ENCODE assay signal across 8 cellular contexts in the genomic region with DNA sequence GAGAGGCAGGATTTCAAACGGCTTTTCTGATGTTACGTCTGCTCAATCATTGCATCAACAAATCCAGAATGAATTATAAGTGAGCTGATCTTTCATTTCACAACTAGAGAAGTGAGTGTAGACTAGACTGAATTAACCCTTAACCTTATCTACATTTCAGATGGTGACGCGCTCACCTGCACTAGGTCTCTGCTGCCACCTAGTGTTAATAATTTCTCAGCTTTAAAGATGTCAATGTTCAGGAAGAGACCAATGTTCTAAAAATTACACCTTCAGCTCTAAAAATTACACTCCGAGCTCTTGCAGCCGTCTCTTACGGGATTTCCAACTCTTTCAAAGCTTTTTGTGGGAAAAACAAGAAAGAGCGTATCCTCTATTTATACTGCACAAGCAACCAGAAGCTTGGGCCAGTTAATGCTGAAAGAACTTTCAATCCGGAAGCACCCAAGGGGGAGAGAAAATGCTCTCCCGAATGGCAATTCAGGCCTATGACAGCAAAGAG.
DNase-seq lines count a peak whose midpoint lies in the region; ATAC-seq and TF ChIP-seq lines count a peak whose summit lies in the region.

No MANE protein-coding gene starts in this region.

- intact Hi-C loops in left lung (cut with DNase I): no loop called here

- no peaks in the 10 kb centered on the region for H3K9me3 ChIP-seq in left lung

- no peaks in the 10 kb centered on the region for H3K36me3 ChIP-seq in left lung

- no peaks in the 10 kb centered on the region for H3K27me3 ChIP-seq in left lung

- H3K4me1 ChIP-seq in left lung: peaks cover 0 to under 1% of the 10 kb centered on the region in 2 donors

- in situ Hi-C loops in T47D (cut with HindIII; ENCODE audit: low pct_unique_long_range_greater_than_20kb, low sequenced_read_pairs): no loop called here

- no peak overlapping the region for H3K4me3 ChIP-seq in left lung

- TF ChIP-seq CTCF in GM10266 (IDR thresholded peaks at IDR 0.05; ENCODE audit: control insufficient read depth, insufficient read depth, low read depth, missing control alignments) (peak; percentile 69), left lung (IDR thresholded peaks at IDR 0.05) (peak; percentile 65)

- ATAC-seq in HG03095 (IDR thresholded peaks at IDR 0.05; ENCODE audit: unreplicated experiment) (peak; percentile 72), left lung (peak; percentile 89)

- DNase-seq in AML-193 (lab: John Stamatoyannopoulos, UW): peak; percentile 41 to 42
- peak; percentile 68 for DNase-seq in GM10266 (ENCODE audit: extremely low spot score)
- peak; percentile 62 for DNase-seq in NCI-H510A treated with DMSO at 0.1 percent for 48 hours (lab: John Stamatoyannopoulos, UW)
- DNase-seq in T47D (ENCODE audit: low read depth in 1 of 2, low spot score in 1 of 2): peak; percentile 41 to 60
- no peak for DNase-seq in left lung
- DNase-seq in NCI-H226: no peak
- DNase-seq in activated T-cell treated with anti-CD3 and anti-CD28 coated beads, Interleukin-2, amount 50 U/mL, for 1 hour: no peak

- no peak overlapping the region for H3K27ac ChIP-seq in left lung

Comparison
In these comparisons a context has a peak if more than half of its experiments do, and no peak if none do; other contexts are left out.
1. DNase-seq: peak in AML-193 (2 of 2), GM10266 (single experiment), NCI-H510A treated with DMSO at 0.1 percent for 48 hours (single experiment) and T47D (2 of 2); none in left lung (0 of 2), NCI-H226 (single experiment) and activated T-cell treated with anti-CD3 and anti-CD28 coated beads, Interleukin-2, amount 50 U/mL, for 1 hour (single experiment).